Comparison of ENCODE assay signal across 24 cellular contexts in genomic region chr17:56359518-56359917, GRCh38.
DNase-seq lines count a peak whose midpoint lies in the region; FAIRE-seq and TF ChIP-seq lines count a peak whose summit lies in the region.
"Had no signal": no experiment of that assay in that cellular context is flagged by ENCODE, and none has a peak within 500 bp of the region (broad histone marks: within the 10 kb centered on the region; RNA-seq: fewer than 3 reads in every experiment).

No MANE protein-coding gene starts in this region.

- no peak overlapping the region for H3K4me3 Mint-ChIP-seq in MCF 10A (ENCODE audit: unreplicated experiment)
- H3K4me3 Mint-ChIP-seq in activated CD4-positive, alpha-beta T cell treated with anti-CD3 and anti-CD28 coated beads, Interleukin-2, amount 10 ng/mL, durations not matched to agents 7 days and 5 days: no peak overlapping the region
- H3K4me3 Mint-ChIP-seq: CD14-positive monocyte; CD8-positive, alpha-beta memory T cell; T-cell had no signal

- intact Hi-C loops in MCF 10A (cut with micrococcal nuclease) (no loop called here), breast epithelium (cut with DNase I; ENCODE audit: low total_unique reads) (no loop called here), mammary epithelial cell (cut with micrococcal nuclease) (no loop called here)

- FAIRE-seq in keratinocyte (lab: Jason Lieb, UNC): peak; percentile 34
- FAIRE-seq: GM19239 had no signal

- H3K9ac ChIP-seq in mammary epithelial cell (ENCODE audit: insufficient read depth, low read length): no peak overlapping the region
- H3K9ac ChIP-seq in keratinocyte (ENCODE audit: control insufficient read depth, extremely low read depth, insufficient read depth, low read length): no peak overlapping the region

- peak overlapping the region; percentile 65 for H2AFZ ChIP-seq in mammary epithelial cell (ENCODE audit: low read depth, low read length)
- H2AFZ ChIP-seq in keratinocyte (ENCODE audit: control insufficient read depth, low read length): peak overlapping the region; percentile 51

- H3K27ac ChIP-seq in breast epithelium (no peak overlapping the region), mammary epithelial cell (ENCODE audit: insufficient read depth, low read depth, low read length) (no peak overlapping the region), keratinocyte (ENCODE audit: control insufficient read depth, insufficient read depth, low read length) (no peak overlapping the region)
- H3K27ac ChIP-seq: RWPE1 had no signal

- peaks cover 14% of the 10 kb centered on the region for H3K4me1 Mint-ChIP-seq in MCF 10A (ENCODE audit: insufficient read depth, unreplicated experiment)
- no peaks in the 10 kb centered on the region for H3K4me1 Mint-ChIP-seq in activated CD4-positive, alpha-beta T cell treated with anti-CD3 and anti-CD28 coated beads, Interleukin-2, amount 10 ng/mL, durations not matched to agents 7 days and 5 days
- H3K4me1 Mint-ChIP-seq: CD14-positive monocyte; CD8-positive, alpha-beta memory T cell; T-cell had no signal

- CTCF ChIA-PET in MCF 10A (lab: Yijun Ruan, JAX): interaction anchor here (1.0 kb wide), 1 partner anchor 40 kb away, joined by 3 read pairs; no protein-coding TSS in a partner anchor
- CTCF ChIA-PET in mammary epithelial cell (lab: Charles Lee; ENCODE audit: low non-redundant PET): no interaction called here
- CTCF ChIA-PET in activated CD4-positive, alpha-beta T cell treated with anti-CD3 and anti-CD28 coated beads, Interleukin-2, amount 10 ng/mL, durations not matched to agents 7 days and 5 days (lab: Charles Lee): no interaction called here

- POLR2A ChIA-PET in MCF 10A (lab: Yijun Ruan, JAX): no interaction called here
- POLR2A ChIA-PET in activated CD4-positive, alpha-beta T cell treated with anti-CD3 and anti-CD28 coated beads, Interleukin-2, amount 10 ng/mL, durations not matched to agents 7 days and 5 days (lab: Charles Lee): no interaction called here

- dilution Hi-C loops in mammary epithelial cell (cut with HindIII; ENCODE audit: low sequenced_read_pairs): no loop called here
- dilution Hi-C loops in keratinocyte (cut with MboI; ENCODE audit: extremely low pct_ligation_motif_present, low sequenced_read_pairs): no loop called here

- TF ChIP-seq CTCF in MCF 10A (IDR thresholded peaks at IDR 0.05; ENCODE audit: unreplicated experiment) (no peak), breast epithelium (IDR thresholded peaks at IDR 0.05) (no peak), mammary epithelial cell (conservative IDR thresholded peaks at IDR 0.05 in 1 of 2, IDR thresholded peaks at IDR 0.05 in 1 of 2; ENCODE audit: extremely low read depth in 1 of 2, insufficient read depth in 1 of 2, low read depth in 1 of 2, low read length in 2 of 2) (no peak), keratinocyte (optimal IDR thresholded peaks at IDR 0.05 in 1 of 3, IDR thresholded peaks at IDR 0.05 in 1 of 3, conservative IDR thresholded peaks at IDR 0.05 in 1 of 3; ENCODE audit: extremely low read depth in 1 of 3, insufficient read depth in 2 of 3, low read length in 3 of 3) (no peak)

- H3K9me3 ChIP-seq in breast epithelium (no peaks in the 10 kb centered on the region), mammary epithelial cell (replicated peaks; ENCODE audit: insufficient read depth, low read length) (no peaks in the 10 kb centered on the region), keratinocyte (ENCODE audit: control insufficient read depth, low read depth, low read length) (no peaks in the 10 kb centered on the region), MG63 (no peaks in the 10 kb centered on the region)
- H3K9me3 ChIP-seq: BE2C had no signal

- peak overlapping the region; percentile 29 for H3K4me2 ChIP-seq in mammary epithelial cell (ENCODE audit: insufficient read depth, low read depth, low read length)
- H3K4me2 ChIP-seq in keratinocyte (ENCODE audit: control insufficient read depth, extremely low read depth, insufficient read depth, low read depth, low read length): peak overlapping the region; percentile 12

- H4K20me1 ChIP-seq in mammary epithelial cell (ENCODE audit: insufficient read depth, low read length) (no peaks in the 10 kb centered on the region), keratinocyte (ENCODE audit: control insufficient read depth, extremely low read depth, insufficient read depth, low read length) (no peaks in the 10 kb centered on the region)

- 45% methylated on average over 2 of the region's 2 CpGs for WGBS in mammary epithelial cell (ENCODE audit: low coverage, missing lambda C conversion rate)

- H3K27ac Mint-ChIP-seq in MCF 10A (ENCODE audit: low read depth, unreplicated experiment): peak overlapping the region; percentile 79
- H3K27ac Mint-ChIP-seq in activated CD4-positive, alpha-beta T cell treated with anti-CD3 and anti-CD28 coated beads, Interleukin-2, amount 10 ng/mL, durations not matched to agents 7 days and 5 days: no peak overlapping the region
- H3K27ac Mint-ChIP-seq: T-cell had no signal

- no TSS peak for BruUV-seq in MCF 10A (replicated peaks; lab: Mats Ljungman, UMichigan)
- BruUV-seq in mammary epithelial cell (replicated peaks; lab: Mats Ljungman, UMichigan): no TSS peak

- no peaks in the 10 kb centered on the region for H3K9me1 ChIP-seq in keratinocyte (ENCODE audit: control insufficient read depth, extremely low read depth, insufficient read depth, low read length)

- H3K79me2 ChIP-seq in mammary epithelial cell (ENCODE audit: insufficient read depth, low read length) (no peaks in the 10 kb centered on the region), keratinocyte (ENCODE audit: control insufficient read depth, insufficient read depth, low read length) (no peaks in the 10 kb centered on the region)

- H3K4me1 ChIP-seq in breast epithelium: no peaks in the 10 kb centered on the region
- H3K4me1 ChIP-seq in mammary epithelial cell (ENCODE audit: insufficient read depth, low read length): peaks cover 16% of the 10 kb centered on the region
- H3K4me1 ChIP-seq in keratinocyte (ENCODE audit: control insufficient read depth, extremely low read depth, insufficient read depth, low read length): peaks cover 11% of the 10 kb centered on the region
- H3K4me1 ChIP-seq: BE2C had no signal

- H3K9me3 Mint-ChIP-seq in MCF 10A (ENCODE audit: unreplicated experiment): no peaks in the 10 kb centered on the region
- H3K9me3 Mint-ChIP-seq in activated CD4-positive, alpha-beta T cell treated with anti-CD3 and anti-CD28 coated beads, Interleukin-2, amount 10 ng/mL, durations not matched to agents 7 days and 5 days: no peaks in the 10 kb centered on the region
- H3K9me3 Mint-ChIP-seq: CD8-positive, alpha-beta memory T cell had no signal

- H3K27me3 ChIP-seq in breast epithelium (no peaks in the 10 kb centered on the region), mammary epithelial cell (ENCODE audit: insufficient read depth, low read length) (no peaks in the 10 kb centered on the region), keratinocyte (ENCODE audit: control insufficient read depth, extremely low read depth, insufficient read depth, low read length) (no peaks in the 10 kb centered on the region), MG63 (no peaks in the 10 kb centered on the region)
- H3K27me3 ChIP-seq: BE2C had no signal

- TF ChIP-seq POLR2A in breast epithelium (IDR thresholded peaks at IDR 0.05): no peak
- TF ChIP-seq POLR2A in erythroblast (IDR thresholded peaks at IDR 0.05; ENCODE audit: low read length): no peak

- H3K36me3 Mint-ChIP-seq in MCF 10A (ENCODE audit: insufficient read depth, unreplicated experiment): no peaks in the 10 kb centered on the region
- H3K36me3 Mint-ChIP-seq in activated CD4-positive, alpha-beta T cell treated with anti-CD3 and anti-CD28 coated beads, Interleukin-2, amount 10 ng/mL, durations not matched to agents 7 days and 5 days (ENCODE audit: low read depth): no peaks in the 10 kb centered on the region
- H3K36me3 Mint-ChIP-seq: CD14-positive monocyte; CD8-positive, alpha-beta memory T cell; T-cell had no signal

- H3K4me3 ChIP-seq in breast epithelium (no peak overlapping the region), mammary epithelial cell (replicated peaks in 1 of 3; ENCODE audit: insufficient read depth in 1 of 3, low read depth in 2 of 3, low read length in 3 of 3) (no peak overlapping the region), keratinocyte (ENCODE audit: control insufficient read depth in 2 of 3, extremely low read depth in 1 of 3, insufficient read depth in 2 of 3, low read depth in 1 of 3, low read length in 3 of 3) (no peak overlapping the region), MG63 (no peak overlapping the region)

- DNase-seq in MCF 10A (ENCODE audit: unreplicated experiment) (peak; percentile 19), breast epithelium (ENCODE audit: low spot score in 2 of 2) (no peak), mammary epithelial cell (peak; percentile 33), keratinocyte (ENCODE audit: low read depth, low spot score) (no peak), MG63 (no peak), NCI-H1417 (lab: John Stamatoyannopoulos, UW) (no peak), erythroblast (lab: John Stamatoyannopoulos, UW) (no peak)
- no peak for DNase-seq in activated CD4-positive, alpha-beta T cell treated with anti-CD3 and anti-CD28 coated beads, Interleukin-2, amount 10 ng/mL, durations not matched to agents 7 days and 5 days
- DNase-seq: 8988T; ACHN; BE2C; CD8-positive, alpha-beta memory T cell; IMR-90; KG1; NCI-H1092 treated with DMSO at 0.1 percent for 48 hours; NCI-H1436 treated with DMSO at 0.1 percent for 48 hours; NCI-H187 treated with DMSO at 0.1 percent for 48 hours; NCI-H2227 treated with DMSO at 0.1 percent for 48 hours; NCI-H69; SHP77; T-cell had no signal

- no peaks in the 10 kb centered on the region for H3K27me3 Mint-ChIP-seq in MCF 10A (ENCODE audit: insufficient read depth, unreplicated experiment)
- H3K27me3 Mint-ChIP-seq in activated CD4-positive, alpha-beta T cell treated with anti-CD3 and anti-CD28 coated beads, Interleukin-2, amount 10 ng/mL, durations not matched to agents 7 days and 5 days: peaks cover 5% of the 10 kb centered on the region

- in situ Hi-C loops in mammary epithelial cell (cut with MboI; ENCODE audit: low sequenced_read_pairs in 2 of 2): no loop called here

- H3K36me3 ChIP-seq in breast epithelium (no peaks in the 10 kb centered on the region), mammary epithelial cell (ENCODE audit: insufficient read depth, low read length) (no peaks in the 10 kb centered on the region), keratinocyte (ENCODE audit: control insufficient read depth in 2 of 2, extremely low read depth in 1 of 2, insufficient read depth in 2 of 2, low read length in 2 of 2) (no peaks in the 10 kb centered on the region), MG63 (no peaks in the 10 kb centered on the region)
- H3K36me3 ChIP-seq: BE2C had no signal

Comparison
In these comparisons a context has a peak if more than half of its experiments do, and no peak if none do; other contexts are left out.
1. DNase-seq: peak in MCF 10A (single experiment) and mammary epithelial cell (single experiment); none in breast epithelium (0 of 2), keratinocyte (single experiment), MG63 (single experiment), NCI-H1417 (0 of 3), activated CD4-positive, alpha-beta T cell treated with anti-CD3 and anti-CD28 coated beads, Interleukin-2, amount 10 ng/mL, durations not matched to agents 7 days and 5 days (single experiment) and erythroblast (0 of 2).